ENCODE assay signal across 21 cellular contexts in the genomic region with DNA sequence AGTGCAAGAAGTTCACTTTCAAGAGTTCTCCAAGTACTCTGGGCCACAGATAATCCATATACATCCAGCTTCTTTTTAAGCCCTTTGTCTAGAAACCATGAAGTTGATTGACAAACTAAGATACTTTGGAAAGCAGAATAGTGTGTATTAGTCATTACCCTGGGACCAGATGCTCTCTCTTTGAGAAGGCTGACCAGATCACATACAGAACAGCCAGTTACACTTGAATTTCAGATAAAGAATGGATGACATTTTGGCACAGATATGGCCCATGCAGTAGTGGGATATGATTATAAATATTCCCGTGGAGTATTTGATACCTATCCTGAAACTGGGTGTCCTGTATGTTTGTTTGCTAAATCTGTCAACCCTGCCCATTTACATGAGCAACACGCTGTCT.
"Had no signal": no experiment of that assay in that cellular context is flagged by ENCODE, and none has a peak within 500 bp of the region (broad histone marks: within the 10 kb centered on the region; RNA-seq: fewer than 3 reads in every experiment).

No MANE protein-coding gene starts in this region.

- H3K27me3 ChIP-seq: colonic mucosa, dorsolateral prefrontal cortex, esophagus muscularis mucosa, esophagus squamous epithelium, gastrocnemius medialis, gastroesophageal sphincter, heart left ventricle, heart right ventricle had no signal

- H3K4me1 ChIP-seq: colonic mucosa, esophagus muscularis mucosa, esophagus squamous epithelium, gastrocnemius medialis, gastroesophageal sphincter, heart left ventricle, heart right ventricle had no signal

- H3K4me3 ChIP-seq: colonic mucosa, coronary artery, dorsolateral prefrontal cortex, esophagus muscularis mucosa, esophagus squamous epithelium, gastrocnemius medialis, gastroesophageal sphincter, heart left ventricle, heart right ventricle had no signal

- H3K27ac ChIP-seq: colonic mucosa, coronary artery, dorsolateral prefrontal cortex, epithelial cell of prostate, esophagus muscularis mucosa, esophagus squamous epithelium, gastroesophageal sphincter, heart left ventricle, heart right ventricle had no signal

- H3K36me3 ChIP-seq: colonic mucosa, esophagus muscularis mucosa, esophagus squamous epithelium, gastrocnemius medialis, gastroesophageal sphincter, heart left ventricle, heart right ventricle had no signal

- DNase-seq: colonic mucosa; cortex of kidney; dermis blood vessel endothelial cell; dorsolateral prefrontal cortex; effector CD4-positive, alpha-beta T cell; effector CD8-positive, alpha-beta T cell; effector memory CD4-positive, alpha-beta T cell; effector memory CD8-positive, alpha-beta T cell; endodermal cell; esophagus squamous epithelium; foreskin fibroblast; foreskin melanocyte; gastrocnemius medialis; glutamatergic neuron; head of caudate nucleus; heart left ventricle; heart right ventricle had no signal

- H3K9me3 ChIP-seq: colonic mucosa, esophagus muscularis mucosa, esophagus squamous epithelium, gastrocnemius medialis, gastroesophageal sphincter, heart left ventricle had no signal

- ATAC-seq: effector memory CD8-positive, alpha-beta T cell; gastroesophageal sphincter had no signal
